ENCODE assay signal across 11 cellular contexts in the genomic region with DNA sequence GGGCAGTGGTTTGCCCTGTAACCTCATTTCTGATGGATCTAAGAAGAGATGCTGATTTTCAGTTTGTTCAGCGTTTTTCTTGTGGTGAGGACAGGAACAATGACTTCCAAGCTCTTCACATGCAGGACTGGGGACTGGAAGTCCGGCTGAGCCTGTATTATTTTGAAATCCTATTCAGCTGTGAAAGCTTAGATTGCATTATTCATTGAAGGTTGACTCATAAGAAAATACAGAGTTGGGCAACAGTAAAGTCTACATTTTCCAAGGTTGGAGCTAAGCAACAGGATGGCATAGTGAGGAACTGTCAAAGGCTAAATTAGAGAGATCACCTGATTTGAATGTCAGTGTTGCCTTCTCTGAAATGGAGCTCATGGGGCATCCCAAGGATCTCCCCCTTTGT.
DNase-seq lines count a peak whose midpoint lies in the region; ATAC-seq, FAIRE-seq and TF ChIP-seq lines count a peak whose summit lies in the region.
"Had no signal": no experiment of that assay in that cellular context is flagged by ENCODE, and none has a peak within 500 bp of the region (broad histone marks: within the 10 kb centered on the region; RNA-seq: fewer than 3 reads in every experiment).

No MANE protein-coding gene starts in this region.

- TF ChIP-seq POLR2A in H54 (IDR thresholded peaks at IDR 0.05; ENCODE audit: low read depth, low read length): no peak
- no peak for TF ChIP-seq POLR2A in gastrocnemius medialis (IDR thresholded peaks at IDR 0.05)

- no peak for TF ChIP-seq CTCF in gastrocnemius medialis (IDR thresholded peaks at IDR 0.05 in 4 of 5, conservative IDR thresholded peaks at IDR 0.05 in 1 of 5)

- no peaks in the 10 kb centered on the region for H3K27me3 Mint-ChIP-seq in stimulated activated naive CD8-positive, alpha-beta T cell treated with anti-CD3 and anti-CD28 coated beads, Interleukin-15, amount 100 ng/mL, for 72 hours

- no peaks in the 10 kb centered on the region for H3K9me3 ChIP-seq in gastrocnemius medialis
- H3K9me3 ChIP-seq: right lobe of liver had no signal

- no peaks in the 10 kb centered on the region for H3K36me3 ChIP-seq in gastrocnemius medialis
- H3K36me3 ChIP-seq: right lobe of liver had no signal

- H3K4me3 ChIP-seq in gastrocnemius medialis: no peak overlapping the region
- H3K4me3 ChIP-seq: right lobe of liver had no signal

- intact Hi-C loops in gastrocnemius medialis (cut with DNase I; ENCODE audit: low total_unique reads): no loop called here

- H3K27me3 ChIP-seq in gastrocnemius medialis: no peaks in the 10 kb centered on the region
- H3K27me3 ChIP-seq: right lobe of liver had no signal

- H3K4me1 Mint-ChIP-seq in stimulated activated naive CD8-positive, alpha-beta T cell treated with anti-CD3 and anti-CD28 coated beads, Interleukin-15, amount 100 ng/mL, for 72 hours: no peaks in the 10 kb centered on the region
- H3K4me1 Mint-ChIP-seq: mesothelial cell of epicardium had no signal

- H3K27ac ChIP-seq in gastrocnemius medialis: no peak overlapping the region
- H3K27ac ChIP-seq: right lobe of liver had no signal

- FAIRE-seq in H54 (lab: Jason Lieb, UNC): peak; percentile 91

- no peak for ATAC-seq in gastrocnemius medialis
- no peak for ATAC-seq in stimulated activated naive CD8-positive, alpha-beta T cell treated with anti-CD3 and anti-CD28 coated beads, Interleukin-15, amount 100 ng/mL, for 72 hours
- ATAC-seq: right lobe of liver had no signal

- H3K4me3 Mint-ChIP-seq in stimulated activated naive CD8-positive, alpha-beta T cell treated with anti-CD3 and anti-CD28 coated beads, Interleukin-15, amount 100 ng/mL, for 72 hours: no peak overlapping the region
- H3K4me3 Mint-ChIP-seq: mesothelial cell of epicardium had no signal

- H3K9me3 Mint-ChIP-seq in stimulated activated naive CD8-positive, alpha-beta T cell treated with anti-CD3 and anti-CD28 coated beads, Interleukin-15, amount 100 ng/mL, for 72 hours: no peaks in the 10 kb centered on the region

- H3K4me1 ChIP-seq in gastrocnemius medialis: peaks cover 0 to 4% of the 10 kb centered on the region in 2 donors
- H3K4me1 ChIP-seq: right lobe of liver had no signal

- DNase-seq in H54 (ENCODE audit: insufficient read length, low spot score) (no peak), T1000 (lab: John Stamatoyannopoulos, UW) (peak; percentile 24), fibroblast of the conjunctiva (ENCODE audit: low read depth) (peak; percentile 74), stromal cell of bone marrow (ENCODE audit: low read depth) (peak; percentile 88), gastrocnemius medialis (no peak), NCI-H524 treated with DMSO at 0.1 percent for 48 hours (lab: John Stamatoyannopoulos, UW) (no peak)
- no peak for DNase-seq in stimulated activated naive CD8-positive, alpha-beta T cell treated with anti-CD3 and anti-CD28 coated beads, Interleukin-15, amount 100 ng/mL, for 72 hours
- DNase-seq: anterior cingulate cortex, NCI-H524, right lobe of liver had no signal

- no peak overlapping the region for H3K27ac Mint-ChIP-seq in stimulated activated naive CD8-positive, alpha-beta T cell treated with anti-CD3 and anti-CD28 coated beads, Interleukin-15, amount 100 ng/mL, for 72 hours
- H3K27ac Mint-ChIP-seq: mesothelial cell of epicardium had no signal

- in situ Hi-C loops in gastrocnemius medialis (cut with MboI; ENCODE audit: low sequenced_read_pairs in 4 of 4): loop anchor here in 3 of 4 donors (25.0 kb wide), 2 partner anchors 633 to 1208 kb away; a partner anchor contains a TSS

Comparison
In these comparisons a context has a peak if more than half of its experiments do, and no peak if none do; other contexts are left out.
1. DNase-seq: peak in T1000 (single experiment), fibroblast of the conjunctiva (single experiment) and stromal cell of bone marrow (single experiment); none in H54 (single experiment), gastrocnemius medialis (0 of 2), NCI-H524 treated with DMSO at 0.1 percent for 48 hours (single experiment) and stimulated activated naive CD8-positive, alpha-beta T cell treated with anti-CD3 and anti-CD28 coated beads, Interleukin-15, amount 100 ng/mL, for 72 hours (0 of 2).